ENCODE assay signal across 20 cellular contexts in the genomic region with DNA sequence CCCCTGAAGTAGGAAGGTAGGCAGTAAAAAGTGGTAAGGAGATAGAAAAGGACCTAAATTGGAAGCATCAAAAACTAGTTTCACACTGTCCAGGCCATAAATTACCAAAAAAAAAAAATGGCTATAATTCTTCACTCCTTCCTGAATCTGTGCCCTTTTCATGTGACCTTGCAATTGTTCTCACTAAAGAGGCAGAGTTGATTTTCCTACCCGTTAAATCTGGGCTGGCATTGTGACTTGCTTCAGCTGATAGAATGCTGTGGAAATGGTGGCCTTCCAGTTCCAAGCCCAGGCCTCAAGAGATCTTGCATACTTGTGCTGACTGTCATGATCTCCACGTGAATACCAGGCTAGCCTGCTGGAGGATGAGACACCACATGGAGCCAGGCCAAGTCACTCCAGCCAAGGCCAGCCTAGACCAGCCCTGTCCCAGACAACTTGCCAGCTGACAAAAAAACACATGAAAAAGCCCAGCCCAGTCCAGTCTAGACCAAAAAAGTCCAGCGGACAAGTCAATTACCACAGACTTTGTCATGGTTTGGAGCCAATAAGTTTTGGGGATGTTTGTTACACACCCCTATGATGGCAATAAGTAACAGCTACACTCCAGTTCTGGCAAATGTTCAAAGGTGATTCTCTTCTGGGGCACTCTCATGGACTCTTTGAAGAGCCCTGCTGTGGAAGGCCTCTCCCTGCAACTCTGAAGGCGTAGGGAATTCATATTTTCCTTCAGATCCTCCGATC. TPM values are rescaled to one million over a fixed set of nuclear protein-coding genes. Genes with fewer than 3 reads are reported as not detected.
DNase-seq lines count a peak whose midpoint lies in the region; ATAC-seq, FAIRE-seq and TF ChIP-seq lines count a peak whose summit lies in the region.
"Had no signal": no experiment of that assay in that cellular context is flagged by ENCODE, and none has a peak within 500 bp of the region (broad histone marks: within the 10 kb centered on the region; RNA-seq: fewer than 3 reads in every experiment).

No MANE protein-coding gene starts in this region.

- DNase-seq in AG08396 (ENCODE audit: low spot score) (peak; percentile 62), HK-2 (ENCODE audit: unreplicated experiment) (peak; percentile 11), K562 (ENCODE audit: extremely low read depth in 1 of 4, low spot score in 3 of 4) (no peak), fibroblast of villous mesenchyme (ENCODE audit: low read depth) (peak; percentile 20), GM10266 (ENCODE audit: extremely low spot score) (no peak), NCI-H1694 (lab: John Stamatoyannopoulos, UW) (no peak), MM.1S (no peak)
- no peak for DNase-seq in activated CD4-positive, alpha-beta memory T cell treated with anti-CD3 and anti-CD28 coated beads for 36 hours
- DNase-seq: ACHN; activated T-cell treated with anti-CD3 and anti-CD28 coated beads, Interleukin-2, amount 50 U/mL, for 24 hours; effector memory CD4-positive, alpha-beta T cell; Karpas-422; NCI-H187 treated with DMSO at 0.1 percent for 48 hours; NCI-H510A treated with DMSO at 0.1 percent for 48 hours; retina; uterus had no signal

- no peak overlapping the region for H3K9ac ChIP-seq in K562 (ENCODE audit: insufficient read depth in 1 of 2, low read depth in 2 of 2, low read length in 2 of 2)
- H3K9ac ChIP-seq in MM.1S (ENCODE audit: low read length), result no peak overlapping the region
- H3K9ac ChIP-seq: neural progenitor cell had no signal

- no peaks in the 10 kb centered on the region for H3K9me3 ChIP-seq in K562 (replicated peaks; ENCODE audit: control insufficient read depth, insufficient read depth, low read depth, low read length)
- no peaks in the 10 kb centered on the region for H3K9me3 ChIP-seq in MM.1S (replicated peaks; ENCODE audit: insufficient read depth, low read length)
- H3K9me3 ChIP-seq: uterus had no signal

- H3K4me3 ChIP-seq in K562, result no peak overlapping the region
- no peak overlapping the region for H3K4me3 ChIP-seq in fibroblast of villous mesenchyme (ENCODE audit: low read depth, low read length)
- H3K4me3 ChIP-seq in MM.1S (ENCODE audit: low read length), result no peak overlapping the region
- H3K4me3 ChIP-seq: cardiac muscle cell, GM12878, neural progenitor cell, uterus had no signal

- TF ChIP-seq EP300 in K562 (IDR thresholded peaks at IDR 0.05; ENCODE audit: low read length), result no peak

- in situ Hi-C loops in K562 (cut with MboI), result loop anchor here (10.0 kb wide), 1 partner anchor 82 kb away; no protein-coding TSS in a partner anchor

- H3K27me3 Mint-ChIP-seq in activated CD4-positive, alpha-beta memory T cell treated with anti-CD3 and anti-CD28 coated beads for 36 hours, result peaks cover 7% of the 10 kb centered on the region
- H3K27me3 Mint-ChIP-seq: activated naive CD4-positive, alpha-beta T cell treated with anti-CD3 and anti-CD28 coated beads, Interleukin-2, amount 50 U/mL, for 24 hours had no signal

- no peaks in the 10 kb centered on the region for H3K9me3 Mint-ChIP-seq in activated CD4-positive, alpha-beta memory T cell treated with anti-CD3 and anti-CD28 coated beads for 36 hours
- H3K9me3 Mint-ChIP-seq: activated naive CD4-positive, alpha-beta T cell treated with anti-CD3 and anti-CD28 coated beads, Interleukin-2, amount 50 U/mL, for 24 hours; activated T-cell treated with anti-CD3 and anti-CD28 coated beads, Interleukin-2, amount 50 U/mL, for 24 hours had no signal

- no peaks in the 10 kb centered on the region for H3K36me3 Mint-ChIP-seq in activated CD4-positive, alpha-beta memory T cell treated with anti-CD3 and anti-CD28 coated beads for 36 hours
- H3K36me3 Mint-ChIP-seq: activated naive CD4-positive, alpha-beta T cell treated with anti-CD3 and anti-CD28 coated beads, Interleukin-2, amount 50 U/mL, for 24 hours; neural progenitor cell had no signal

- H4K20me1 ChIP-seq in K562 (replicated peaks; ENCODE audit: control insufficient read depth, insufficient read depth, low read length) (no peaks in the 10 kb centered on the region), MM.1S (ENCODE audit: insufficient read depth, low read length) (no peaks in the 10 kb centered on the region)

- H3K27me3 ChIP-seq in K562 (ENCODE audit: control insufficient read depth in 2 of 2, insufficient read depth in 2 of 2, low read length in 2 of 2) (peaks cover 0 to 7% of the 10 kb centered on the region in 2 experiments; a peak in 3 of 5 replicates), MM.1S (replicated peaks; ENCODE audit: insufficient read depth, low read length) (peaks cover 83% of the 10 kb centered on the region)
- H3K27me3 ChIP-seq: cardiac muscle cell, neural progenitor cell, uterus had no signal

- no peak for TF ChIP-seq RAD21 in K562 (CRISPR knock-in tag; conservative IDR thresholded peaks at IDR 0.05 in 1 of 2, IDR thresholded peaks at IDR 0.05 in 1 of 2)

- H3K36me3 ChIP-seq in K562 (ENCODE audit: control insufficient read depth, insufficient read depth, low read length), result no peaks in the 10 kb centered on the region
- H3K36me3 ChIP-seq in MM.1S (replicated peaks; ENCODE audit: insufficient read depth, low read length), result no peaks in the 10 kb centered on the region
- H3K36me3 ChIP-seq: cardiac muscle cell, neural progenitor cell, uterus had no signal

- no peak for TF ChIP-seq POLR2A in K562 (conservative IDR thresholded peaks at IDR 0.05)

- no peak overlapping the region for H3K4me2 ChIP-seq in K562 (ENCODE audit: insufficient read depth, low read length)
- no peak overlapping the region for H3K4me2 ChIP-seq in MM.1S (ENCODE audit: low read depth, low read length)
- H3K4me2 ChIP-seq: neural progenitor cell had no signal

- 0% methylated on average over 5 of the region's 5 CpGs for WGBS in K562 (ENCODE audit: insufficient coverage, low coverage, missing lambda C conversion rate)

- H3K4me1 ChIP-seq in K562 (replicated peaks in 1 of 2; ENCODE audit: control insufficient read depth in 2 of 2, insufficient read depth in 2 of 2, low read length in 2 of 2), result no peaks in the 10 kb centered on the region
- no peaks in the 10 kb centered on the region for H3K4me1 ChIP-seq in MM.1S (ENCODE audit: low read length)
- H3K4me1 ChIP-seq: neural progenitor cell, uterus had no signal

- H3K27ac ChIP-seq in K562 (ENCODE audit: extremely low read depth, low read depth, low read length), result no peak overlapping the region
- no peak overlapping the region for H3K27ac ChIP-seq in MM.1S (ENCODE audit: low read length)
- H3K27ac ChIP-seq: cardiac muscle cell, neural progenitor cell, uterus had no signal

- no peaks in the 10 kb centered on the region for H3K4me1 Mint-ChIP-seq in activated CD4-positive, alpha-beta memory T cell treated with anti-CD3 and anti-CD28 coated beads for 36 hours (ENCODE audit: low read depth)
- H3K4me1 Mint-ChIP-seq: activated naive CD4-positive, alpha-beta T cell treated with anti-CD3 and anti-CD28 coated beads, Interleukin-2, amount 50 U/mL, for 24 hours; neural progenitor cell had no signal

- no peaks in the 10 kb centered on the region for H3K9me2 ChIP-seq in MM.1S (replicated peaks; ENCODE audit: insufficient read depth, low read length)

- no TSS peak for BruUV-seq in K562 (replicated peaks; lab: Mats Ljungman, UMichigan)

- intact Hi-C loops in K562 (cut with micrococcal nuclease), result no loop called here
- intact Hi-C loops in activated CD4-positive, alpha-beta memory T cell treated with anti-CD3 and anti-CD28 coated beads for 36 hours (cut with micrococcal nuclease), result no loop called here

- CTCF ChIA-PET in K562 (lab: Yijun Ruan, JAX; ENCODE audit: low intra/inter-chr PET ratio), result no interaction called here
- CTCF ChIA-PET in activated CD4-positive, alpha-beta memory T cell treated with anti-CD3 and anti-CD28 coated beads for 36 hours (lab: Charles Lee), result no interaction called here

- H3F3A ChIP-seq in MM.1S (ENCODE audit: insufficient read depth, low read length), result no peaks in the 10 kb centered on the region

- no peak overlapping the region for H3K4me3 Mint-ChIP-seq in activated CD4-positive, alpha-beta memory T cell treated with anti-CD3 and anti-CD28 coated beads for 36 hours
- H3K4me3 Mint-ChIP-seq: activated naive CD4-positive, alpha-beta T cell treated with anti-CD3 and anti-CD28 coated beads, Interleukin-2, amount 50 U/mL, for 24 hours; activated T-cell treated with anti-CD3 and anti-CD28 coated beads, Interleukin-2, amount 50 U/mL, for 24 hours; neural progenitor cell had no signal

- H2AFZ ChIP-seq in K562 (ENCODE audit: low read depth, low read length), result no peak overlapping the region
- no peak overlapping the region for H2AFZ ChIP-seq in MM.1S (ENCODE audit: low read length)
- H2AFZ ChIP-seq: neural progenitor cell had no signal

- no peaks in the 10 kb centered on the region for H3K79me2 ChIP-seq in K562 (ENCODE audit: control insufficient read depth, insufficient read depth, low read length)
- H3K79me2 ChIP-seq in MM.1S (ENCODE audit: low read length), result no peaks in the 10 kb centered on the region

- H3K9me1 ChIP-seq in K562 (ENCODE audit: control insufficient read depth, insufficient read depth, low read length), result no peaks in the 10 kb centered on the region

- TF ChIP-seq CTCF in K562 (IDR thresholded peaks at IDR 0.05 in 2 of 3, conservative IDR thresholded peaks at IDR 0.05 in 1 of 3; ENCODE audit: insufficient read depth in 2 of 3, low read depth in 1 of 3, low read length in 3 of 3), result no peak
- TF ChIP-seq CTCF in fibroblast of villous mesenchyme (IDR thresholded peaks at IDR 0.05; ENCODE audit: insufficient read depth, low read depth, low read length), result no peak
- TF ChIP-seq CTCF in GM10266 (IDR thresholded peaks at IDR 0.05; ENCODE audit: control insufficient read depth, insufficient read depth, low read depth, missing control alignments), result no peak
- TF ChIP-seq CTCF in MM.1S (IDR thresholded peaks at IDR 0.05; ENCODE audit: low read length), result no peak

- POLR2A ChIA-PET in K562 (lab: Yijun Ruan, JAX), result no interaction called here
- POLR2A ChIA-PET in activated CD4-positive, alpha-beta memory T cell treated with anti-CD3 and anti-CD28 coated beads for 36 hours (lab: Charles Lee), result no interaction called here

- no peak overlapping the region for H3K27ac Mint-ChIP-seq in activated CD4-positive, alpha-beta memory T cell treated with anti-CD3 and anti-CD28 coated beads for 36 hours
- H3K27ac Mint-ChIP-seq: activated naive CD4-positive, alpha-beta T cell treated with anti-CD3 and anti-CD28 coated beads, Interleukin-2, amount 50 U/mL, for 24 hours; activated T-cell treated with anti-CD3 and anti-CD28 coated beads, Interleukin-2, amount 50 U/mL, for 24 hours; neural progenitor cell had no signal

- no peak for FAIRE-seq in K562 (lab: Jason Lieb, UNC)
- FAIRE-seq: GM12878 had no signal

- ATAC-seq in K562, result no peak
- ATAC-seq: GM12878 had no signal

RNA-seq across cellular contexts. Expression of a gene that starts 51.4 kb away (rescaled TPM):
- 29.2 and 70.6 TPM in 2 replicates for total RNA-seq in K562 (2011; cell fraction: chromatin; rRNA removed; ENCODE audit: low replicate concordance)
- total RNA-seq in K562 (2011; cell fraction: nucleolus; rRNA removed), result 26.7 and 30.3 TPM in 2 replicates
- total RNA-seq in K562 (2011; cell fraction: nucleoplasm; rRNA removed), result 33.5 and 52.8 TPM in 2 replicates
- total RNA-seq in K562 (2014; rRNA removed), result 77.6 and 85.3 TPM in 2 replicates
- total RNA-seq in K562 (2014; rRNA removed; fragmentation: Illumina TruSeq; extraction: Trizol), result 55.3 and 62.0 TPM in 2 replicates
- total RNA-seq in K562 (2015; rRNA removed; fragmentation: Illumina TruSeq; extraction: Trizol), result 61.8 and 62.2 TPM in 2 replicates
- total RNA-seq in K562 (2021), result 83.7 and 84.2 TPM in 2 replicates
- 21.8 and 29.3 TPM in 2 replicates for polyA plus RNA-seq in K562 (2011; rRNA removed)
- 17.4 and 20.5 TPM in 2 replicates for polyA plus RNA-seq in K562 (2011; cell fraction: cytosol; rRNA removed)
- 16.0 and 30.2 TPM in 2 replicates for polyA plus RNA-seq in K562 (2011; cell fraction: nucleus; rRNA removed)
- 23.7 and 44.7 TPM in 2 replicates for polyA plus RNA-seq in K562 (2012)
- polyA plus RNA-seq in K562 (2014; fragmentation: Illumina TruSeq; extraction: Trizol), result 44.8 and 57.5 TPM in 2 replicates
- 10 to 100 TPM; 23.8 to 25.9 TPM for polyA plus RNA-seq in K562 (2014; fragmentation: Nextera tagmentation; extraction: Ambion mirVana)
- polyA plus RNA-seq in K562 (2014; rRNA removed), result 39.3 and 49.3 TPM in 2 replicates
- 43.2 and 54.9 TPM in 2 replicates for polyA minus RNA-seq in K562 (2011; rRNA and poly(A)+ RNA removed)
- 17.9 and 19.7 TPM in 2 replicates for polyA minus RNA-seq in K562 (2011; cell fraction: cytosol; rRNA and poly(A)+ RNA removed)
- polyA minus RNA-seq in K562 (2011; cell fraction: nucleus; rRNA and poly(A)+ RNA removed), result 22.3 and 30.1 TPM in 2 replicates
- 37.4 and 41.9 TPM in 2 replicates for total RNA-seq in fibroblast of villous mesenchyme
- total RNA-seq in activated CD4-positive, alpha-beta memory T cell treated with anti-CD3 and anti-CD28 coated beads for 36 hours, result 100 to 1,000 TPM; 150 to 156 TPM

Comparison
In these comparisons a context has a peak if more than half of its experiments do, and no peak if none do; other contexts are left out.
1. DNase-seq: peak in AG08396 (single experiment), HK-2 (single experiment) and fibroblast of villous mesenchyme (single experiment); none in K562 (0 of 4), GM10266 (single experiment), NCI-H1694 (single experiment), MM.1S (single experiment) and activated CD4-positive, alpha-beta memory T cell treated with anti-CD3 and anti-CD28 coated beads for 36 hours (single experiment).